In the genomic region with DNA sequence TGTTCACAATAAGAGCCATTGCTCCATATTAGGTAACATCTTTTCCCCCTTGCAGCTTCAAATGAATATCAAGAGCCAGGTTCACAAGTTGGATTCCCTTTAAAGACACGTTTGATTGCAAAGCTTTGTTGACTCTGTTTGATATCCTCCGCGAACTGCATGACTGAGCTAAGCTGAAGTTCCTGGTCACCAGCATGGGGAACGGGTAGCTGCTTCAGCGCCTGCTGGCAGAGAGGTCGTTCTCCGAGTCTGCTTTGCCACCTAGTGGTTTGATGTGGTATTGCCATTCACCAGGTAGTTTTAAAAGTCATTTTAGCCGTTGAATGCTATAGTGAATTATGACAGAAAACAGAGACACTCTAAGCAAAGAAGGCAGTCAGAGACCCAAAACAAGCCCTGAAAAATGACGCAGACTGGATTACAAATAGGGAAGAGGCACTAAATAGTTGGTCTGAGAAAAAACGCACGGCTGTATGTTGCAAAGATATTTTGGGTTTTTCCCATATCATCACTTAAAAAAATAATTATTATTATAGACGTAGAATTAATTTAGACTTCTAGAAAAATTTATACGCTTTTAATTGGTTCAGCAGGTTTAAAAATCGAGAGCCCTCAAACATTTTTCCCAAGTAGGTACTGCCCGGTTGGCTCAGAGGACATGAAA, we compare ENCODE assay signal across 8 cellular contexts.
DNase-seq lines count a peak whose midpoint lies in the region; ATAC-seq and TF ChIP-seq lines count a peak whose summit lies in the region.

No MANE protein-coding gene starts in this region.

- 0 out of 2 replicates have a peak overlapping the region, but pooled peaks have one; percentile 21 for H3K27ac Mint-ChIP-seq in GM23338
- no peak overlapping the region for H3K27ac Mint-ChIP-seq in activated T-helper 17 cell treated with anti-CD3 and anti-CD28 coated beads, Interleukin-2, amount 50 U/mL, for 72 hours

- H3K27me3 ChIP-seq in GM23338 (ENCODE audit: insufficient read depth) (no peaks in the 10 kb centered on the region), Karpas-422 (ENCODE audit: low read length) (no peaks in the 10 kb centered on the region), foreskin keratinocyte (no peaks in the 10 kb centered on the region), testis (no peaks in the 10 kb centered on the region)

- H3K27ac ChIP-seq in GM23338 (ENCODE audit: low read depth) (no peak overlapping the region), Karpas-422 (ENCODE audit: low read length) (no peak overlapping the region), foreskin keratinocyte (no peak overlapping the region), testis (no peak overlapping the region)

- ATAC-seq in GM23338: peak; percentile 98
- peak; percentile 74 for ATAC-seq in activated T-helper 17 cell treated with anti-CD3 and anti-CD28 coated beads, Interleukin-2, amount 50 U/mL, for 72 hours (replicated peaks)
- peak; percentile 92 for ATAC-seq in foreskin keratinocyte

- H2AFZ ChIP-seq in GM23338 (no peak overlapping the region), Karpas-422 (ENCODE audit: low read length) (no peak overlapping the region)

- DNase-seq in Daoy (ENCODE audit: low read depth) (peak; percentile 78), GM23338 (ENCODE audit: low spot score) (peak; percentile 91), Karpas-422 (peak; percentile 88), RPMI8226 (peak; percentile 90), foreskin keratinocyte (peak; percentile 8 to 52), nucleus accumbens (lab: John Stamatoyannopoulos, UW) (peak in 51 of 56 donors; percentile 6 to 84 (median 50)), testis (peak; percentile 91)

- 12 to 13% methylated on average over 15 of the region's 15 CpGs for WGBS in testis, 2 donors

- peak overlapping the region; percentile 53 for H3K4me2 ChIP-seq in GM23338
- no peak overlapping the region for H3K4me2 ChIP-seq in Karpas-422 (ENCODE audit: low read depth, low read length, poor library complexity, severe bottlenecking)

- peaks cover 6% of the 10 kb centered on the region; the same call in 2 of the 3 replicates for H3K36me3 Mint-ChIP-seq in GM23338 (ENCODE audit: low read depth)
- no peaks in the 10 kb centered on the region for H3K36me3 Mint-ChIP-seq in activated T-helper 17 cell treated with anti-CD3 and anti-CD28 coated beads, Interleukin-2, amount 50 U/mL, for 72 hours (ENCODE audit: low read depth)

- peaks cover 5% of the 10 kb centered on the region for H3K9me3 Mint-ChIP-seq in GM23338
- H3K9me3 Mint-ChIP-seq in activated T-helper 17 cell treated with anti-CD3 and anti-CD28 coated beads, Interleukin-2, amount 50 U/mL, for 72 hours: no peaks in the 10 kb centered on the region

- peaks cover 6% of the 10 kb centered on the region; the same call in 2 of the 3 replicates for H3K4me1 Mint-ChIP-seq in GM23338
- H3K4me1 Mint-ChIP-seq in activated T-helper 17 cell treated with anti-CD3 and anti-CD28 coated beads, Interleukin-2, amount 50 U/mL, for 72 hours: no peaks in the 10 kb centered on the region

- H3K27me3 Mint-ChIP-seq in GM23338 (ENCODE audit: insufficient read depth, low read depth, poor library complexity): no peaks in the 10 kb centered on the region
- peaks cover 15% of the 10 kb centered on the region for H3K27me3 Mint-ChIP-seq in activated T-helper 17 cell treated with anti-CD3 and anti-CD28 coated beads, Interleukin-2, amount 50 U/mL, for 72 hours

- intact Hi-C loops in testis (cut with DNase I; ENCODE audit: low total_unique reads): no loop called here

- H3K79me2 ChIP-seq in GM23338 (replicated peaks; ENCODE audit: insufficient read depth): no peaks in the 10 kb centered on the region
- no peaks in the 10 kb centered on the region for H3K79me2 ChIP-seq in Karpas-422 (ENCODE audit: low read length)

- H3K4me3 ChIP-seq in GM23338 (peak overlapping the region; percentile 2; the same call in 1 of the 2 replicates), Karpas-422 (ENCODE audit: low read length) (no peak overlapping the region), testis (no peak overlapping the region)

- no peaks in the 10 kb centered on the region for H3K36me3 ChIP-seq in GM23338 (ENCODE audit: insufficient read depth)
- H3K36me3 ChIP-seq in Karpas-422 (ENCODE audit: insufficient read depth, low read length): no peaks in the 10 kb centered on the region
- H3K36me3 ChIP-seq in testis (ENCODE audit: low read depth, missing control alignments): no peaks in the 10 kb centered on the region

- H3K4me1 ChIP-seq in GM23338 (ENCODE audit: insufficient read depth): peaks cover 11% of the 10 kb centered on the region
- no peaks in the 10 kb centered on the region for H3K4me1 ChIP-seq in Karpas-422 (ENCODE audit: low read length)
- H3K4me1 ChIP-seq in foreskin keratinocyte: peaks cover 4% of the 10 kb centered on the region
- peaks cover 7% of the 10 kb centered on the region for H3K4me1 ChIP-seq in testis

- no peaks in the 10 kb centered on the region for H4K20me1 ChIP-seq in GM23338 (replicated peaks; ENCODE audit: insufficient read depth)
- H4K20me1 ChIP-seq in Karpas-422 (ENCODE audit: insufficient read depth, low read depth, low read length): no peaks in the 10 kb centered on the region

- TF ChIP-seq POLR2A in testis (IDR thresholded peaks at IDR 0.05): no peak

- H3K9ac ChIP-seq in Karpas-422 (ENCODE audit: low read length): no peak overlapping the region

- H3F3A ChIP-seq in GM23338 (replicated peaks; ENCODE audit: low read depth): no peaks in the 10 kb centered on the region

- no peaks in the 10 kb centered on the region for H3K9me3 ChIP-seq in Karpas-422 (ENCODE audit: low read length)
- H3K9me3 ChIP-seq in testis: no peaks in the 10 kb centered on the region

- H3K9me2 ChIP-seq in GM23338 (ENCODE audit: insufficient read depth): no peaks in the 10 kb centered on the region
- no peaks in the 10 kb centered on the region for H3K9me2 ChIP-seq in Karpas-422 (replicated peaks; ENCODE audit: insufficient read depth, low read length)

- TF ChIP-seq CTCF in GM23338 (conservative IDR thresholded peaks at IDR 0.05; ENCODE audit: low read depth in 2 of 2): peak; percentile 97 to 98
- peak; percentile 87 for TF ChIP-seq CTCF in foreskin keratinocyte (conservative IDR thresholded peaks at IDR 0.05)
- TF ChIP-seq CTCF in testis (IDR thresholded peaks at IDR 0.05): peak; percentile 93 to 99 (median 95)

- no peak overlapping the region for H3K4me3 Mint-ChIP-seq in GM23338
- no peak overlapping the region for H3K4me3 Mint-ChIP-seq in activated T-helper 17 cell treated with anti-CD3 and anti-CD28 coated beads, Interleukin-2, amount 50 U/mL, for 72 hours

TF ChIP-seq in GM23338, 12 proteins besides CTCF, POLR2A, EP300 and RAD21 (continues in another document):
- TF ChIP-seq, protein P1, sequence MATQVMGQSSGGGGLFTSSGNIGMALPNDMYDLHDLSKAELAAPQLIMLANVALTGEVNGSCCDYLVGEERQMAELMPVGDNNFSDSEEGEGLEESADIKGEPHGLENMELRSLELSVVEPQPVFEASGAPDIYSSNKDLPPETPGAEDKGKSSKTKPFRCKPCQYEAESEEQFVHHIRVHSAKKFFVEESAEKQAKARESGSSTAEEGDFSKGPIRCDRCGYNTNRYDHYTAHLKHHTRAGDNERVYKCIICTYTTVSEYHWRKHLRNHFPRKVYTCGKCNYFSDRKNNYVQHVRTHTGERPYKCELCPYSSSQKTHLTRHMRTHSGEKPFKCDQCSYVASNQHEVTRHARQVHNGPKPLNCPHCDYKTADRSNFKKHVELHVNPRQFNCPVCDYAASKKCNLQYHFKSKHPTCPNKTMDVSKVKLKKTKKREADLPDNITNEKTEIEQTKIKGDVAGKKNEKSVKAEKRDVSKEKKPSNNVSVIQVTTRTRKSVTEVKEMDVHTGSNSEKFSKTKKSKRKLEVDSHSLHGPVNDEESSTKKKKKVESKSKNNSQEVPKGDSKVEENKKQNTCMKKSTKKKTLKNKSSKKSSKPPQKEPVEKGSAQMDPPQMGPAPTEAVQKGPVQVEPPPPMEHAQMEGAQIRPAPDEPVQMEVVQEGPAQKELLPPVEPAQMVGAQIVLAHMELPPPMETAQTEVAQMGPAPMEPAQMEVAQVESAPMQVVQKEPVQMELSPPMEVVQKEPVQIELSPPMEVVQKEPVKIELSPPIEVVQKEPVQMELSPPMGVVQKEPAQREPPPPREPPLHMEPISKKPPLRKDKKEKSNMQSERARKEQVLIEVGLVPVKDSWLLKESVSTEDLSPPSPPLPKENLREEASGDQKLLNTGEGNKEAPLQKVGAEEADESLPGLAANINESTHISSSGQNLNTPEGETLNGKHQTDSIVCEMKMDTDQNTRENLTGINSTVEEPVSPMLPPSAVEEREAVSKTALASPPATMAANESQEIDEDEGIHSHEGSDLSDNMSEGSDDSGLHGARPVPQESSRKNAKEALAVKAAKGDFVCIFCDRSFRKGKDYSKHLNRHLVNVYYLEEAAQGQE (IDR thresholded peaks at IDR 0.05; ENCODE audit: unreplicated experiment): no peak
- no peak for TF ChIP-seq ZNF331 (CRISPR knock-in tag; IDR thresholded peaks at IDR 0.05; ENCODE audit: low read depth)
- TF ChIP-seq JUNB (IDR thresholded peaks at IDR 0.05; ENCODE audit: unreplicated experiment): no peak
- no peak for TF ChIP-seq NANOG (IDR thresholded peaks at IDR 0.05; ENCODE audit: borderline replicate concordance)
- no peak for TF ChIP-seq EZH2 (IDR thresholded peaks at IDR 0.05; ENCODE audit: low read depth, unreplicated experiment)
- no peak for TF ChIP-seq CREB1 (CRISPR knock-in tag; IDR thresholded peaks at IDR 0.05; ENCODE audit: low read depth)

Comparison
In these comparisons a context has a peak if more than half of its experiments do, and no peak if none do; other contexts are left out.
1. DNase-seq: peak in every context shown above with its lines; median percentile 91 in GM23338; 91 in testis; 90 in RPMI8226; 88 in Karpas-422; 78 in Daoy; 50 in nucleus accumbens; 30 in foreskin keratinocyte.